18 cellular contexts compared by ENCODE assay signal in genomic region chr12:586318-587071, GRCh38.
DNase-seq lines count a peak whose midpoint lies in the region; ATAC-seq and TF ChIP-seq lines count a peak whose summit lies in the region.
"Had no signal": no experiment of that assay in that cellular context is flagged by ENCODE, and none has a peak within 500 bp of the region (broad histone marks: within the 10 kb centered on the region; RNA-seq: fewer than 3 reads in every experiment).

No MANE protein-coding gene starts in this region.

- no peak overlapping the region for H3K4me3 Mint-ChIP-seq in stimulated activated naive B cell treated with anti-CD40 and anti-IgM and Interleukin-4, amounts not matched to agents 10 μg/mL and 1 μg/mL and 100 μg/mL, for 72 hours
- H3K4me3 Mint-ChIP-seq: B cell, CD14-positive monocyte had no signal

- peak overlapping the region; percentile 61 for H3K9ac ChIP-seq in Karpas-422 (ENCODE audit: low read length)

- H3K27me3 ChIP-seq in Karpas-422 (ENCODE audit: low read length) = no peaks in the 10 kb centered on the region
- H3K27me3 ChIP-seq in spleen (replicated peaks in 1 of 7) = no peaks in the 10 kb centered on the region
- H3K27me3 ChIP-seq: MG63 had no signal

- no peaks in the 10 kb centered on the region for H3K27me3 Mint-ChIP-seq in stimulated activated naive B cell treated with anti-CD40 and anti-IgM and Interleukin-4, amounts not matched to agents 10 μg/mL and 1 μg/mL and 100 μg/mL, for 72 hours
- H3K27me3 Mint-ChIP-seq: B cell had no signal

- H3K27ac Mint-ChIP-seq in stimulated activated naive B cell treated with anti-CD40 and anti-IgM and Interleukin-4, amounts not matched to agents 10 μg/mL and 1 μg/mL and 100 μg/mL, for 72 hours = peak overlapping the region; percentile 83
- H3K27ac Mint-ChIP-seq: B cell had no signal

- intact Hi-C loops in Right ventricle myocardium superior (cut with DNase I) = no loop called here
- intact Hi-C loops in left ventricle myocardium superior (cut with micrococcal nuclease) = no loop called here
- intact Hi-C loops in spleen (cut with DNase I; ENCODE audit: low total_unique reads) = no loop called here

- no peaks in the 10 kb centered on the region; the same call in 1 of the 2 replicates for H3K36me3 ChIP-seq in Karpas-422 (ENCODE audit: insufficient read depth, low read length)
- H3K36me3 ChIP-seq in spleen = no peaks in the 10 kb centered on the region
- H3K36me3 ChIP-seq: MG63 had no signal

- no peak for TF ChIP-seq POLR2A in spleen (IDR thresholded peaks at IDR 0.05)

- TF ChIP-seq CTCF in spleen (IDR thresholded peaks at IDR 0.05 in 8 of 11, conservative IDR thresholded peaks at IDR 0.05 in 3 of 11) = no peak

- peaks cover 3% of the 10 kb centered on the region; the same call in 1 of the 2 replicates for H3K9me3 ChIP-seq in Karpas-422 (ENCODE audit: low read length)
- peaks cover 0 to 5% (median 0%) of the 10 kb centered on the region in 8 donors for H3K9me3 ChIP-seq in spleen

- H3K4me1 Mint-ChIP-seq in stimulated activated naive B cell treated with anti-CD40 and anti-IgM and Interleukin-4, amounts not matched to agents 10 μg/mL and 1 μg/mL and 100 μg/mL, for 72 hours = peaks cover 17 to 20% of the 10 kb centered on the region in 2 donors

- H3K4me1 ChIP-seq in Karpas-422 (ENCODE audit: low read length) = peaks cover 41% of the 10 kb centered on the region
- peaks cover 0 to 6% (median 3%) of the 10 kb centered on the region in 6 donors for H3K4me1 ChIP-seq in spleen

- no peaks in the 10 kb centered on the region for H3K9me2 ChIP-seq in Karpas-422 (replicated peaks; ENCODE audit: insufficient read depth, low read length)

- no peaks in the 10 kb centered on the region for H3K9me3 Mint-ChIP-seq in stimulated activated naive B cell treated with anti-CD40 and anti-IgM and Interleukin-4, amounts not matched to agents 10 μg/mL and 1 μg/mL and 100 μg/mL, for 72 hours

- H3K79me2 ChIP-seq in Karpas-422 (ENCODE audit: low read length) = no peaks in the 10 kb centered on the region

- 89 to 92% (median 91%) methylated on average over 16 of the region's 16 CpGs for whole genome bisulfite sequencing in spleen, 5 donors

- H4K20me1 ChIP-seq in Karpas-422 (ENCODE audit: insufficient read depth, low read depth, low read length) = no peaks in the 10 kb centered on the region

- no peak for ATAC-seq in Right ventricle myocardium superior (ENCODE audit: poor library complexity)
- no peak for ATAC-seq in left ventricle myocardium superior
- ATAC-seq in left lobe of liver = peak; percentile 5
- no peak for ATAC-seq in stimulated activated naive B cell treated with anti-CD40 and anti-IgM and Interleukin-4, amounts not matched to agents 10 μg/mL and 1 μg/mL and 100 μg/mL, for 72 hours (replicated peaks)

- peak overlapping the region; percentile 66 for H3K4me2 ChIP-seq in Karpas-422 (ENCODE audit: low read depth, low read length, poor library complexity, severe bottlenecking)

- H3K27ac ChIP-seq in Karpas-422 (ENCODE audit: low read length) (peak overlapping the region; percentile 71), spleen (no peak overlapping the region)

- no peak overlapping the region for H2AFZ ChIP-seq in Karpas-422 (ENCODE audit: low read length)

- DNase-seq in Right ventricle myocardium superior (peak; percentile 14), left ventricle myocardium superior (no peak), Karpas-422 (peak; percentile 53), left lobe of liver (ENCODE audit: low spot score) (no peak), spleen (no peak), middle frontal gyrus (ENCODE audit: extremely low spot score, low spot score) (no peak), NCI-H1105 treated with DMSO at 0.1 percent for 48 hours (lab: John Stamatoyannopoulos, UW) (no peak)
- DNase-seq in stimulated activated naive B cell treated with anti-CD40 and anti-IgM and Interleukin-4, amounts not matched to agents 10 μg/mL and 1 μg/mL and 100 μg/mL, for 72 hours = no peak
- DNase-seq: MG63; NCI-H1092; NCI-H1436 treated with DMSO at 0.1 percent for 48 hours; NCI-H1930; NCI-H226; NCI-H524; NCI-H774; NK-92 treated with Interleukin-12 subunit alpha and Interleukin-12 subunit beta, amount 100 ng/mL, for 24 hours had no signal

- H3K4me3 ChIP-seq in Karpas-422 (ENCODE audit: low read length) (peak overlapping the region; percentile 44), spleen (no peak overlapping the region)
- H3K4me3 ChIP-seq: MG63 had no signal

- no peaks in the 10 kb centered on the region for H3K36me3 Mint-ChIP-seq in stimulated activated naive B cell treated with anti-CD40 and anti-IgM and Interleukin-4, amounts not matched to agents 10 μg/mL and 1 μg/mL and 100 μg/mL, for 72 hours

Comparison
In these comparisons a context has a peak if more than half of its experiments do, and no peak if none do; other contexts are left out.
1. DNase-seq: peak in Right ventricle myocardium superior (single experiment) and Karpas-422 (single experiment); none in left ventricle myocardium superior (single experiment), left lobe of liver (single experiment), stimulated activated naive B cell treated with anti-CD40 and anti-IgM and Interleukin-4, amounts not matched to agents 10 μg/mL and 1 μg/mL and 100 μg/mL, for 72 hours (single experiment), spleen (single experiment), middle frontal gyrus (single experiment) and NCI-H1105 treated with DMSO at 0.1 percent for 48 hours (single experiment).